ENCODE assay signal across 10 cellular contexts in the genomic region with DNA sequence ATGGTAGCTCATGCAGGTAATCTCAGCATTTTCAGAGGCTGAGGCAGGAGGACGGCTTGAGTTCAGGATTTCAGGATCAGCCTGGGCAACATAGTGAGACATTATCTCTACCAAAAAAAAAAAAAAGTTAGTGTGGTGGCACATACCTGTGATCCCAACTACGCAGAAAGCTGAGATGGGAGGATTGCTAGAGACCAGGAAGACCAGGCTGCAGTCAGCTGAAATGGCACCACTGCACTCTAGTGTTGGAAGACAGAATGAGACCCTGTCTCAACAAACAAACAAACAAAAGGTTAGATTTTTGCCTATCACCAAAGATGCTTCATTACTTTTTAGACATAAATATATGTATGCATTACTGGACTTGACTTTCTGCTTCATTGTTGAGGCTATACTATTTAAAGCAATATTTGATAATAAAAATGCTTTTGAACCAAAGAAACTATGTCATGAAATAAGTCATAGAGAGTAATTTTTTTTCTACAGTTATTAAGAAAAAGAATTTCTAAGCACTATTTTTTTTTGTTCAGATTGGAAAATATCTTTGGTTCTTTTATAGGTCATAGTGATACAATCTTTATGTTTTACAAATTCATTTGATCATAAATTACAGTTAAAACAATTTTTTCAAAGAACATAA.
DNase-seq lines count a peak whose midpoint lies in the region; ATAC-seq and TF ChIP-seq lines count a peak whose summit lies in the region.
"Had no signal": no experiment of that assay in that cellular context is flagged by ENCODE, and none has a peak within 500 bp of the region (broad histone marks: within the 10 kb centered on the region; RNA-seq: fewer than 3 reads in every experiment).

No MANE protein-coding gene starts in this region.

- no peak overlapping the region for H3K27ac ChIP-seq in testis

- H3K4me1 ChIP-seq in testis, result no peaks in the 10 kb centered on the region

- H3K36me3 Mint-ChIP-seq in endothelial cell (ENCODE audit: low read depth, unreplicated experiment), result no peaks in the 10 kb centered on the region

- TF ChIP-seq CTCF in endothelial cell (IDR thresholded peaks at IDR 0.05; ENCODE audit: unreplicated experiment) (peak; percentile 41), testis (IDR thresholded peaks at IDR 0.05) (peak in 1 of 3 experiments; percentile 50)

- H3K27ac Mint-ChIP-seq in endothelial cell (ENCODE audit: unreplicated experiment), result no peak overlapping the region

- no peaks in the 10 kb centered on the region for H3K36me3 ChIP-seq in testis (ENCODE audit: low read depth, missing control alignments)

- no peaks in the 10 kb centered on the region for H3K9me3 ChIP-seq in testis

- WGBS in testis, 2 donors, result 41 to 46% methylated on average over 2 of the region's 2 CpGs

- no peaks in the 10 kb centered on the region for H3K27me3 Mint-ChIP-seq in endothelial cell (ENCODE audit: unreplicated experiment)
- H3K27me3 Mint-ChIP-seq: central memory CD8-positive, alpha-beta T cell had no signal

- TF ChIP-seq POLR2A in testis (IDR thresholded peaks at IDR 0.05), result no peak

- ATAC-seq in HG02642 (IDR thresholded peaks at IDR 0.05; ENCODE audit: poor library complexity, unreplicated experiment) (no peak), HG03025 (IDR thresholded peaks at IDR 0.05; ENCODE audit: low FRiP score, unreplicated experiment) (no peak)

- no peaks in the 10 kb centered on the region for H3K27me3 ChIP-seq in testis

- peak; percentile 24 for DNase-seq in NCI-H510A treated with DMSO at 0.1 percent for 48 hours (lab: John Stamatoyannopoulos, UW)
- no peak for DNase-seq in NCI-H510A (lab: John Stamatoyannopoulos, UW)
- DNase-seq in NCI-H345 treated with DMSO at 0.1 percent for 48 hours (lab: John Stamatoyannopoulos, UW; ENCODE audit: unreplicated experiment), result peak; percentile 24
- DNase-seq in endothelial cell (ENCODE audit: low spot score), result peak; percentile 44
- DNase-seq in testis, result peak; percentile 60
- DNase-seq in activated effector memory CD4-positive, alpha-beta T cell treated with Interleukin-2 at 50 U/mL for 16 hours, result no peak
- DNase-seq: IMR-90 had no signal

- H3K9me3 Mint-ChIP-seq in endothelial cell (ENCODE audit: unreplicated experiment), result no peaks in the 10 kb centered on the region

- intact Hi-C loops in testis (cut with DNase I; ENCODE audit: low total_unique reads), result no loop called here

- no peak overlapping the region for H3K4me3 Mint-ChIP-seq in endothelial cell (ENCODE audit: unreplicated experiment)
- H3K4me3 Mint-ChIP-seq: central memory CD8-positive, alpha-beta T cell had no signal

- H3K4me3 ChIP-seq in testis, result no peak overlapping the region

- no peaks in the 10 kb centered on the region for H3K4me1 Mint-ChIP-seq in endothelial cell (ENCODE audit: unreplicated experiment)
- H3K4me1 Mint-ChIP-seq: central memory CD8-positive, alpha-beta T cell had no signal

Comparison
In these comparisons a context has a peak if more than half of its experiments do, and no peak if none do; other contexts are left out.
1. DNase-seq: peak in NCI-H510A treated with DMSO at 0.1 percent for 48 hours (single experiment), NCI-H345 treated with DMSO at 0.1 percent for 48 hours (single experiment), endothelial cell (single experiment) and testis (single experiment); none in NCI-H510A (single experiment) and activated effector memory CD4-positive, alpha-beta T cell treated with Interleukin-2 at 50 U/mL for 16 hours (single experiment).